ENCODE assay signal across 2 cellular contexts in genomic region chr2:88471083-88471942, GRCh38.
TF ChIP-seq lines count a peak whose summit lies in the region.

No MANE protein-coding gene starts in this region.

TF ChIP-seq in GM23338, 12 proteins besides CTCF, POLR2A, EP300 and RAD21:
- TF ChIP-seq ZNF462 (CRISPR knock-in tag; IDR thresholded peaks at IDR 0.05) (peak; percentile 85), EZH2 (IDR thresholded peaks at IDR 0.05; ENCODE audit: low read depth, unreplicated experiment) (no peak)

TF ChIP-seq in H1, 55 proteins besides CTCF, POLR2A, EP300 and RAD21:
- TF ChIP-seq RBBP5 (IDR thresholded peaks at IDR 0.05; ENCODE audit: borderline replicate concordance, low read depth, low read length) (no peak), NANOG (IDR thresholded peaks at IDR 0.05; ENCODE audit: insufficient read depth, low read depth, low read length, poor library complexity, severe bottlenecking) (peak; percentile 69), FOSL1 (IDR thresholded peaks at IDR 0.05; ENCODE audit: insufficient read depth, low read depth, low read length) (no peak), BRCA1 (IDR thresholded peaks at IDR 0.05; ENCODE audit: low read depth, low read length) (no peak), BACH1 (IDR thresholded peaks at IDR 0.05; ENCODE audit: low read length) (no peak), SIN3A (conservative IDR thresholded peaks at IDR 0.05 in 1 of 2, IDR thresholded peaks at IDR 0.05 in 1 of 2; ENCODE audit: low read depth in 1 of 2, low read length in 2 of 2) (0 out of 4 replicates have a peak, but pooled peaks of 1 of the 2 experiments have one; percentile 34), BCL11A (IDR thresholded peaks at IDR 0.05; ENCODE audit: low read depth in 2 of 2, low read length in 2 of 2) (no peak), POU5F1 (IDR thresholded peaks at IDR 0.05; ENCODE audit: low read depth, low read length) (no peak), SIX5 (IDR thresholded peaks at IDR 0.05; ENCODE audit: low read depth, low read length) (no peak), E2F6 (IDR thresholded peaks at IDR 0.05) (no peak), CBX5 (IDR thresholded peaks at IDR 0.05; ENCODE audit: low read depth, low read length) (no peak)
